ENCODE assay signal across 27 cellular contexts in the genomic region with DNA sequence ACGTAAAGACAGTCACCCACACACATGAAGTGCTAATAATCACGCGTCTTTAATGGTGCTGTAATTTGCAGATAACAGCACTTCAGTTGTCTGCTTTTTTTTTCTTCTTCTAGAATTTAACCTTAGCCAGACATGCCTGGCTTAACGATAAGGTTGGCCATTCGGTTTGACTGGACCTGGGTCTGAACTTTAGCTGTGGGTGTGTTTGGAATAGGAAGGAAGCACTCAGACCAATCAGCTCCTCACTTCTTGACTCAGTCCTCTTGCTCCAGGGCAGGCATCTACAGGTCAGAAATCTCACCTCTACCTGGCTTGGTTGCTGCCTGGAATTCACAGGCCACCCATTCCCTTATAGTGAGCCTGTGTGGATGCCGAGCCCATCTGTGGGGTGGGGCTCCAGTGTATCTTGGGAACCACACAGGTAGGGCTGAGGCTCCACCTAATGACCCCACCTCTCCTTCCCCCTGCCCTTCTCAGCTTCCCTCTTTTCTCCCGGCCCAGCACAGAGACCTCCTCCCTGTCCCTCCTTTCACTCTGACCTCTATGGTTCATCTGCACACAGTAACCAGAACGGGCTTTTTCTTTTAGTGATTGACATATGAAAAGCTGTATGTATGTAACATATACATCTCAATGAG.
"Had no signal": no experiment of that assay in that cellular context is flagged by ENCODE, and none has a peak within 500 bp of the region (broad histone marks: within the 10 kb centered on the region; RNA-seq: fewer than 3 reads in every experiment).

No MANE protein-coding gene starts in this region.

- H3K9ac ChIP-seq: parathyroid adenoma had no signal

- H3K36me3 Mint-ChIP-seq: brain; immature natural killer cell; stimulated activated memory B cell treated with anti-CD40 and anti-IgM and Interleukin-4, amounts not matched to agents 10 μg/mL and 1 μg/mL and 100 μg/mL, for 72 hours had no signal

- H3K4me1 ChIP-seq: right lobe of liver, uterus had no signal

- H3K36me3 ChIP-seq: right lobe of liver, uterus had no signal

- H3K27ac ChIP-seq: parathyroid adenoma, right lobe of liver, skin epidermis, testis, uterus, VCaP had no signal

- DNase-seq: activated CD4-positive, alpha-beta T cell treated with anti-CD3 and anti-CD28 coated beads, Interleukin-2, amount 50 U/mL, for 1 hour; activated CD4-positive, CD25-positive, alpha-beta regulatory T cell treated with anti-CD3 and anti-CD28 coated beads, Interleukin-2, amount 50 U/mL, for 72 hours; activated CD8-positive, alpha-beta T cell treated with anti-CD3 and anti-CD28 coated beads, Interleukin-2, amount 10 ng/mL, durations not matched to agents 7 days and 5 days; activated gamma-delta T cell treated with Interleukin-2 at 50 U/mL for 16 hours; activated T-cell treated with anti-CD3 and anti-CD28 coated beads, Interleukin-2, amount 50 U/mL, for 1 hour; aorta; caudate nucleus; dermis blood vessel endothelial cell; effector CD8-positive, alpha-beta T cell; foreskin melanocyte; immature natural killer cell; kidney glomerular epithelial cell; left ventricle myocardium superior; nephron progenitor cell; right lobe of liver; stimulated activated CD4-positive, alpha-beta T cell treated with anti-CD3 and anti-CD28 coated beads, Interleukin-15, amount 100 ng/mL, for 24 hours; T1000; testis; trophoblast cell; uterus had no signal

- H3K27me3 ChIP-seq: right lobe of liver, testis, uterus had no signal

- ATAC-seq: activated CD8-positive, alpha-beta T cell treated with anti-CD3 and anti-CD28 coated beads, Interleukin-2, amount 10 ng/mL, durations not matched to agents 7 days and 5 days; esophagus mucosa; left ventricle myocardium superior; right lobe of liver; stimulated activated memory B cell treated with anti-CD40 and anti-IgM and Interleukin-4, amounts not matched to agents 10 μg/mL and 1 μg/mL and 100 μg/mL, for 72 hours had no signal

- H3K4me3 ChIP-seq: right lobe of liver, skin epidermis, testis, uterus had no signal

- H3K27ac Mint-ChIP-seq: activated CD8-positive, alpha-beta T cell treated with anti-CD3 and anti-CD28 coated beads, Interleukin-2, amount 10 ng/mL, durations not matched to agents 7 days and 5 days; nephron progenitor cell; stimulated activated memory B cell treated with anti-CD40 and anti-IgM and Interleukin-4, amounts not matched to agents 10 μg/mL and 1 μg/mL and 100 μg/mL, for 72 hours; T-helper 1 cell treated with Interleukin-12 subunit alpha and Interleukin-12 subunit beta and Interleukin-4 antibody, amounts not matched to agents 30 μg/mL and 1 μg/mL, for 36 hours had no signal

- H3K9me3 Mint-ChIP-seq: immature natural killer cell; T-helper 1 cell treated with Interleukin-12 subunit alpha and Interleukin-12 subunit beta and Interleukin-4 antibody, amounts not matched to agents 30 μg/mL and 1 μg/mL, for 36 hours had no signal

- H3K4me3 Mint-ChIP-seq: activated CD8-positive, alpha-beta T cell treated with anti-CD3 and anti-CD28 coated beads, Interleukin-2, amount 10 ng/mL, durations not matched to agents 7 days and 5 days; brain; immature natural killer cell; nephron progenitor cell; stimulated activated memory B cell treated with anti-CD40 and anti-IgM and Interleukin-4, amounts not matched to agents 10 μg/mL and 1 μg/mL and 100 μg/mL, for 72 hours; T-helper 1 cell treated with Interleukin-12 subunit alpha and Interleukin-12 subunit beta and Interleukin-4 antibody, amounts not matched to agents 30 μg/mL and 1 μg/mL, for 36 hours had no signal

- H2AFZ ChIP-seq: parathyroid adenoma had no signal

- H3K9me3 ChIP-seq: right lobe of liver, testis, uterus had no signal

- H3K4me1 Mint-ChIP-seq: stimulated activated memory B cell treated with anti-CD40 and anti-IgM and Interleukin-4, amounts not matched to agents 10 μg/mL and 1 μg/mL and 100 μg/mL, for 72 hours had no signal
